ENCODE assay signal across 24 cellular contexts in genomic region chr20:8168785-8169288, GRCh38.
"Had no signal": no experiment of that assay in that cellular context is flagged by ENCODE, and none has a peak within 500 bp of the region (broad histone marks: within the 10 kb centered on the region; RNA-seq: fewer than 3 reads in every experiment).

No MANE protein-coding gene starts in this region.

- H3K4me1 Mint-ChIP-seq: mesothelial cell of epicardium had no signal

- H3K36me3 ChIP-seq: colonic mucosa, esophagus muscularis mucosa, gastrocnemius medialis, heart right ventricle, left lung, lower lobe of right lung had no signal

- H3K27ac Mint-ChIP-seq: mesothelial cell of epicardium had no signal

- H3K27me3 ChIP-seq: colonic mucosa, dorsolateral prefrontal cortex, esophagus muscularis mucosa, gastrocnemius medialis, heart right ventricle, left lung had no signal

- H3K4me3 Mint-ChIP-seq: mesothelial cell of epicardium had no signal

- H3K9me3 ChIP-seq: colonic mucosa, esophagus muscularis mucosa, gastrocnemius medialis, heart right ventricle, left lung, lower lobe of right lung, mucosa of descending colon had no signal

- ATAC-seq: heart right ventricle, left cardiac atrium, left lung, left ventricle myocardium superior, lower lobe of right lung, mucosa of descending colon had no signal

- H3K4me3 ChIP-seq: colonic mucosa, dorsolateral prefrontal cortex, esophagus muscularis mucosa, gastrocnemius medialis, heart right ventricle, left lung, lower lobe of right lung, mucosa of descending colon had no signal

- FAIRE-seq: endothelial cell of umbilical vein, islet of Langerhans, keratinocyte had no signal

- H3K27ac ChIP-seq: colonic mucosa, esophagus muscularis mucosa, gastrocnemius medialis, heart right ventricle, left lung, lower lobe of right lung had no signal

- DNase-seq: colonic mucosa; cortex of kidney; dermis blood vessel endothelial cell; dorsolateral prefrontal cortex; effector CD4-positive, alpha-beta T cell; effector memory CD4-positive, alpha-beta T cell; foreskin fibroblast; foreskin melanocyte; gastrocnemius medialis; glutamatergic neuron; head of caudate nucleus; heart right ventricle; hippocampal formation; left cardiac atrium; left lung; left ventricle myocardium superior; lower lobe of right lung; mesenchymal stem cell; mucosa of descending colon had no signal

- H3K4me1 ChIP-seq: colonic mucosa, left lung, lower lobe of right lung had no signal
